Comparison of ENCODE assay signal across 8 cellular contexts in genomic region chr14:81436296-81437138, GRCh38. TPM values are rescaled to one million over a fixed set of nuclear protein-coding genes. Genes with fewer than 3 reads are reported as not detected.
DNase-seq lines count a peak whose midpoint lies in the region; ATAC-seq and TF ChIP-seq lines count a peak whose summit lies in the region.

No MANE protein-coding gene starts in this region.

- no peaks in the 10 kb centered on the region for H3K9me3 Mint-ChIP-seq in CD8-positive, alpha-beta memory T cell
- no peaks in the 10 kb centered on the region for H3K9me3 Mint-ChIP-seq in natural killer cell treated with Interleukin-12 subunit alpha and Interleukin-12 subunit beta and Interleukin-15 and Interleukin-18, amount 100 ng/mL, for 72 hours

- H3K9me3 ChIP-seq in CD8-positive, alpha-beta memory T cell (ENCODE audit: low read length), result no peaks in the 10 kb centered on the region
- H3K9me3 ChIP-seq in thyroid gland, result no peaks in the 10 kb centered on the region

- peak in 3 of 5 donors; percentile 13 to 16 (median 14) for DNase-seq in CD8-positive, alpha-beta memory T cell
- DNase-seq in OCI-M1 (lab: John Stamatoyannopoulos, UW), result peak; percentile 88
- peak; percentile 27 for DNase-seq in activated gamma-delta T cell (lab: John Stamatoyannopoulos, UW)
- peak; percentile 56 for DNase-seq in foreskin melanocyte
- peak; percentile 62 for DNase-seq in natural killer cell treated with Interleukin-12 subunit alpha and Interleukin-12 subunit beta and Interleukin-15 and Interleukin-18, amount 100 ng/mL, for 72 hours (ENCODE audit: low spot score)
- peak; percentile 79 to 87 for DNase-seq in thyroid gland

- peaks cover 47% of the 10 kb centered on the region for H3K27me3 ChIP-seq in CD8-positive, alpha-beta memory T cell (ENCODE audit: insufficient read depth, low read length, poor library complexity, severe bottlenecking)
- no peaks in the 10 kb centered on the region for H3K27me3 ChIP-seq in thyroid gland

- peak; percentile 52 for ATAC-seq in GM19468 (IDR thresholded peaks at IDR 0.05; ENCODE audit: extremely low read depth, unreplicated experiment)
- peak; percentile 74 for ATAC-seq in HG03565 (IDR thresholded peaks at IDR 0.05; ENCODE audit: unreplicated experiment)
- peak; percentile 88 to 95 for ATAC-seq in natural killer cell treated with Interleukin-12 subunit alpha and Interleukin-12 subunit beta and Interleukin-15 and Interleukin-18, amount 100 ng/mL, for 72 hours

- no peaks in the 10 kb centered on the region for H3K36me3 Mint-ChIP-seq in CD8-positive, alpha-beta memory T cell
- no peaks in the 10 kb centered on the region for H3K36me3 Mint-ChIP-seq in natural killer cell treated with Interleukin-12 subunit alpha and Interleukin-12 subunit beta and Interleukin-15 and Interleukin-18, amount 100 ng/mL, for 72 hours

- POLR2A ChIA-PET in CD8-positive, alpha-beta memory T cell (lab: Charles Lee), result no interaction called here

- H3K27me3 Mint-ChIP-seq in CD8-positive, alpha-beta memory T cell, result peaks cover 64 to 84% of the 10 kb centered on the region in 2 donors
- peaks cover 56 to 79% of the 10 kb centered on the region in 2 donors for H3K27me3 Mint-ChIP-seq in natural killer cell treated with Interleukin-12 subunit alpha and Interleukin-12 subunit beta and Interleukin-15 and Interleukin-18, amount 100 ng/mL, for 72 hours

- CTCF ChIA-PET in CD8-positive, alpha-beta memory T cell (lab: Charles Lee), result interaction anchor here (2.1 kb wide), 1 partner anchor 28 kb away, joined by 4 read pairs; no protein-coding TSS in a partner anchor

- TF ChIP-seq CTCF in thyroid gland (IDR thresholded peaks at IDR 0.05), result no peak

- TF ChIP-seq POLR2A in thyroid gland (IDR thresholded peaks at IDR 0.05), result peak in 1 of 2 donors; percentile 76

- H3K4me3 Mint-ChIP-seq in CD8-positive, alpha-beta memory T cell, result peak overlapping the region; percentile 68 to 89 (median 78)
- peak overlapping the region; percentile 70 for H3K4me3 Mint-ChIP-seq in natural killer cell treated with Interleukin-12 subunit alpha and Interleukin-12 subunit beta and Interleukin-15 and Interleukin-18, amount 100 ng/mL, for 72 hours

- 9 to 16% methylated on average over 8 to 18 of the region's 79 CpGs for WGBS in thyroid gland, 2 donors

- peak overlapping the region in 1 of 8 donors; percentile 30 for H3K27ac Mint-ChIP-seq in CD8-positive, alpha-beta memory T cell
- H3K27ac Mint-ChIP-seq in natural killer cell treated with Interleukin-12 subunit alpha and Interleukin-12 subunit beta and Interleukin-15 and Interleukin-18, amount 100 ng/mL, for 72 hours, result no peak overlapping the region

- H3K4me1 ChIP-seq in CD8-positive, alpha-beta memory T cell (ENCODE audit: insufficient read depth, low read length), result peaks cover 11% of the 10 kb centered on the region
- peaks cover 0 to 16% of the 10 kb centered on the region in 2 donors for H3K4me1 ChIP-seq in thyroid gland

- H3K4me3 ChIP-seq in CD8-positive, alpha-beta memory T cell (ENCODE audit: low read length), result peak overlapping the region; percentile 53
- peak overlapping the region in 2 of 3 donors; percentile 48 to 60 for H3K4me3 ChIP-seq in thyroid gland (replicated peaks in 1 of 3)

- no peaks in the 10 kb centered on the region for H3K36me3 ChIP-seq in CD8-positive, alpha-beta memory T cell (ENCODE audit: insufficient read depth, low read length)
- H3K36me3 ChIP-seq in thyroid gland, result no peaks in the 10 kb centered on the region

- no peak overlapping the region for H3K27ac ChIP-seq in CD8-positive, alpha-beta memory T cell (ENCODE audit: low read depth, low read length)
- peak overlapping the region in 2 of 3 donors; percentile 40 to 60 for H3K27ac ChIP-seq in thyroid gland

- peaks cover 12 to 19% (median 16%) of the 10 kb centered on the region in 3 donors for H3K4me1 Mint-ChIP-seq in CD8-positive, alpha-beta memory T cell
- H3K4me1 Mint-ChIP-seq in natural killer cell treated with Interleukin-12 subunit alpha and Interleukin-12 subunit beta and Interleukin-15 and Interleukin-18, amount 100 ng/mL, for 72 hours (ENCODE audit: low read depth in 2 of 2), result peaks cover 10 to 14% of the 10 kb centered on the region in 2 donors

- intact Hi-C loops in thyroid gland (cut with DNase I), result no loop called here

RNA-seq across cellular contexts. Expression of gene STON2, which starts 36.4 kb away (rescaled TPM):
- total RNA-seq in CD8-positive, alpha-beta memory T cell, result under 1 TPM in 1 of 2 experiments, not detected in 1; 0.22 TPM
- polyA plus RNA-seq in CD8-positive, alpha-beta memory T cell, result not detected
- total RNA-seq in natural killer cell treated with Interleukin-12 subunit alpha and Interleukin-12 subunit beta and Interleukin-15 and Interleukin-18, amount 100 ng/mL, for 72 hours, result under 1 TPM; 0.42 to 0.55 TPM
- total RNA-seq in thyroid gland, result 100 to 1,000 TPM in 2 of 4 donors, 10 to 100 TPM in 2; 69.8 to 202 (median 97.0) TPM

Comparison
In these comparisons a context has a peak if more than half of its experiments do, and no peak if none do; other contexts are left out.
1. DNase-seq: peak in every context shown above with its lines; median percentile 88 in OCI-M1; 83 in thyroid gland; 62 in natural killer cell treated with Interleukin-12 subunit alpha and Interleukin-12 subunit beta and Interleukin-15 and Interleukin-18, amount 100 ng/mL, for 72 hours; 56 in foreskin melanocyte; 27 in activated gamma-delta T cell; 14 in CD8-positive, alpha-beta memory T cell.
2. RNA of gene STON2, which starts 36.4 kb away (total RNA-seq): 69.8 to 202 TPM in thyroid gland; 0.42 to 0.55 TPM in natural killer cell treated with Interleukin-12 subunit alpha and Interleukin-12 subunit beta and Interleukin-15 and Interleukin-18, amount 100 ng/mL, for 72 hours and 0.22 TPM in CD8-positive, alpha-beta memory T cell; every median in the first group is over 10 times any median in the second.
3. Peak in every context shown above with its lines, with median percentiles within 50 percentile points of each other: ATAC-seq.